In the genomic region with DNA sequence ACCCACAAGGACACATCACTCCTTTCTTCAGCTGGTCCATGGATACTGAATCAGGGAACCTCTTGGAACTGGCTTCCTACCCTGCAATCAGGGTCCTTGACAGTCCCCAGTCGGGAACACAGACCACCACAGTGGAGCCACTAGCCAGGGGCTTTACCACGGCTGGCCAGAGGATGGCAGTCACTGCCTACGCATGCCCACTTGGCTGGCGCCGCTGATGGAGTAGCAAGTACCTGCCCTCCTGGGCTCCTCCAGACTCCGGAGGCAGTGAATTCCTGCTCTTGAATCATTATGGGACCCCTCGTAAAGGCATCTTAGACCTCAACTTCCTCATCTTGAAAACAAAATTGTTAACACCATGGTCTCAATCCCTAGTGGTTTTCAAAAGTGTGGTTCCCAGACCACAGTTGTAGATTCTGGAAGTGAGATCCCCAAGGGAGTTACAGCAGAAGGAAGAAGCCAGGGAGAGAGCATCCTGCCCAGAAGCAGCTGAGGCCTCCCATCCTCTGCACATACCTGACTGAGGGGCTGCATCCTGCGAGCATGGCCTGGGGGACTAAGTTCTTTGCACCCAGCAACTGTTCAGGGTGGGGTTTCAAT, we compare ENCODE assay signal across 8 cellular contexts. TPM values are rescaled to one million over a fixed set of nuclear protein-coding genes. Genes with fewer than 3 reads are reported as not detected.
DNase-seq lines count a peak whose midpoint lies in the region; ATAC-seq and TF ChIP-seq lines count a peak whose summit lies in the region.

No MANE protein-coding gene starts in this region.

- peak overlapping the region; percentile 23; the same call in 1 of the 2 replicates for H3K27ac ChIP-seq in BLaER1
- H3K27ac ChIP-seq in HCT116 (ENCODE audit: low read depth, low read length) = no peak overlapping the region
- H3K27ac ChIP-seq in effector memory CD4-positive, alpha-beta T cell (ENCODE audit: insufficient read depth, low read length, poor library complexity, severe bottlenecking) = no peak overlapping the region

- H3K9ac ChIP-seq in BLaER1 (no peak overlapping the region), HCT116 (ENCODE audit: low read length) (peak overlapping the region; percentile 24; the same call in 1 of the 2 replicates)

- peak; percentile 97 for ATAC-seq in HCT116
- ATAC-seq in memory B cell (ENCODE audit: low read depth) = peak; percentile 56
- no peak for ATAC-seq in HG03108 (IDR thresholded peaks at IDR 0.05; ENCODE audit: unreplicated experiment)

- H2AFZ ChIP-seq in HCT116 (ENCODE audit: low read depth, low read length, poor library complexity, severe bottlenecking) = peak overlapping the region; percentile 91

- H3K9me3 ChIP-seq in BLaER1 (no peaks in the 10 kb centered on the region), HCT116 (ENCODE audit: control insufficient read depth in 1 of 2, insufficient read depth in 1 of 2, low read depth in 1 of 2, low read length in 2 of 2) (no peaks in the 10 kb centered on the region)
- no peaks in the 10 kb centered on the region for H3K9me3 ChIP-seq in effector memory CD4-positive, alpha-beta T cell (ENCODE audit: control insufficient read depth, low read length)

- H3K36me3 Mint-ChIP-seq in memory B cell = no peaks in the 10 kb centered on the region

- CTCF ChIA-PET in HCT116 (lab: Charles Lee) = interaction anchor here (0.7 to 3.4 kb wide), 9 partner anchors 9 to 442 kb away, joined by 3 to 28 read pairs (median 9); partner anchors contain the start of gene SKIC8

- no peaks in the 10 kb centered on the region for H3K9me3 Mint-ChIP-seq in memory B cell

- H3K4me1 Mint-ChIP-seq in memory B cell = no peaks in the 10 kb centered on the region

- TF ChIP-seq RAD21 in HCT116 (IDR thresholded peaks at IDR 0.05; ENCODE audit: low read depth) = peak; percentile 97

- H4K20me1 ChIP-seq in BLaER1 = no peaks in the 10 kb centered on the region
- no peaks in the 10 kb centered on the region for H4K20me1 ChIP-seq in HCT116 (ENCODE audit: insufficient read depth)

- DNase-seq in HCT116 (ENCODE audit: low read depth, low spot score) = peak; percentile 54
- DNase-seq in NCI-H460 (ENCODE audit: extremely low read depth, low read depth) = peak; percentile 50
- DNase-seq in activated CD4-positive, alpha-beta T cell treated with anti-CD3 and anti-CD28 coated beads, Interleukin-2, amount 50 U/mL, for 24 hours (ENCODE audit: low read depth in 1 of 2, low spot score in 1 of 2) = peak; percentile 10 to 27
- DNase-seq in effector memory CD4-positive, alpha-beta T cell = peak in 2 of 3 donors; percentile 5 to 9
- DNase-seq in memory B cell (ENCODE audit: low spot score in 2 of 2) = peak in 1 of 2 donors; percentile 9
- peak; percentile 21 for DNase-seq in stimulated activated naive CD4-positive, alpha-beta T cell treated with Interleukin-2 at 50 U/mL for 16 hours (lab: John Stamatoyannopoulos, UW)

- intact Hi-C loops in HCT116 (cut with micrococcal nuclease) = loop anchor here (1.0 to 5.0 kb wide), 5 partner anchors 107 to 442 kb away; no protein-coding TSS in a partner anchor

- no TSS peak for BruUV-seq in HCT116 (replicated peaks; lab: Mats Ljungman, UMichigan)

- peak; percentile 86 to 98 (median 96) for TF ChIP-seq CTCF in HCT116 (IDR thresholded peaks at IDR 0.05 in 2 of 3, conservative IDR thresholded peaks at IDR 0.05 in 1 of 3; ENCODE audit: borderline replicate concordance in 1 of 3, insufficient read depth in 1 of 3, low read depth in 2 of 3, low read length in 2 of 3)

- no peaks in the 10 kb centered on the region for H3K9me2 ChIP-seq in HCT116 (ENCODE audit: insufficient read depth)

- no peak overlapping the region for H3K4me3 Mint-ChIP-seq in memory B cell

- no peak overlapping the region for H3K27ac Mint-ChIP-seq in memory B cell

- H3K27me3 ChIP-seq in BLaER1 (no peaks in the 10 kb centered on the region), HCT116 (ENCODE audit: insufficient read depth, low read length) (no peaks in the 10 kb centered on the region)
- H3K27me3 ChIP-seq in effector memory CD4-positive, alpha-beta T cell (replicated peaks; ENCODE audit: control insufficient read depth, insufficient read depth, low read length, poor library complexity, severe bottlenecking) = no peaks in the 10 kb centered on the region

- TF ChIP-seq POLR2A in HCT116 (IDR thresholded peaks at IDR 0.05; ENCODE audit: borderline replicate concordance, extremely low read depth, insufficient read depth, insufficient read length) = no peak

- POLR2A ChIA-PET in HCT116 (lab: Charles Lee) = interaction anchor here (2.4 kb wide), 1 partner anchor 9 kb away, joined by 11 read pairs; the partner anchor contains the start of gene SKIC8

- RAD21 ChIA-PET in HCT116 (lab: Charles Lee; ENCODE audit: low non-redundant PET in 1 of 2, low total read pairs in 2 of 2, uncharacterized antibody in 2 of 2, unreplicated experiment in 2 of 2) = interaction anchor here (1.2 to 1.5 kb wide), 2 partner anchors 107 to 401 kb away, joined by 4 read pairs; no protein-coding TSS in a partner anchor

- H3K36me3 ChIP-seq in BLaER1 (no peaks in the 10 kb centered on the region), HCT116 (ENCODE audit: control insufficient read depth in 1 of 2, insufficient read depth in 2 of 2, low read length in 2 of 2) (no peaks in the 10 kb centered on the region)
- no peaks in the 10 kb centered on the region for H3K36me3 ChIP-seq in effector memory CD4-positive, alpha-beta T cell (ENCODE audit: control insufficient read depth, insufficient read depth, low read length)

- H3K4me2 ChIP-seq in BLaER1 (peak overlapping the region; percentile 65), HCT116 (ENCODE audit: low read length) (peak overlapping the region; percentile 65)

- H3K4me1 ChIP-seq in BLaER1 = peaks cover 32% of the 10 kb centered on the region
- peaks cover 4 to 16% of the 10 kb centered on the region in 2 experiments; a peak in 3 of 4 replicates for H3K4me1 ChIP-seq in HCT116 (ENCODE audit: control insufficient read depth in 1 of 2, insufficient read depth in 2 of 2, low read length in 2 of 2)
- no peaks in the 10 kb centered on the region for H3K4me1 ChIP-seq in effector memory CD4-positive, alpha-beta T cell (ENCODE audit: control insufficient read depth, insufficient read depth, low read length, poor library complexity, severe bottlenecking)

- no peaks in the 10 kb centered on the region for H3K79me2 ChIP-seq in HCT116 (ENCODE audit: insufficient read depth, low read length)

- H3K27me3 Mint-ChIP-seq in memory B cell = peaks cover 12% of the 10 kb centered on the region

- no peak overlapping the region for H3K4me3 ChIP-seq in BLaER1
- peak overlapping the region; percentile 20 to 43 for H3K4me3 ChIP-seq in HCT116 (replicated peaks in 1 of 2; ENCODE audit: low read depth in 1 of 2, low read length in 2 of 2)
- no peak overlapping the region for H3K4me3 ChIP-seq in effector memory CD4-positive, alpha-beta T cell (ENCODE audit: insufficient read depth, low read depth, low read length, poor library complexity, severe bottlenecking)

TF ChIP-seq in HCT116, 20 proteins besides CTCF, POLR2A, EP300 and RAD21:
- no peak for TF ChIP-seq JUND (IDR thresholded peaks at IDR 0.05)
- no peak for TF ChIP-seq EZH2 (IDR thresholded peaks at IDR 0.05)
- TF ChIP-seq POLR2AphosphoS5 (IDR thresholded peaks at IDR 0.05; ENCODE audit: low read depth, low read length) = 0 out of 2 replicates have a peak, but pooled peaks have one; percentile 13
- TF ChIP-seq SRF (IDR thresholded peaks at IDR 0.05; ENCODE audit: low read depth) = no peak
- no peak for TF ChIP-seq YY1 (IDR thresholded peaks at IDR 0.05; ENCODE audit: extremely low read depth, insufficient replicate concordance, low read depth, low read length)

RNA-seq across cellular contexts. Expression of gene SKIC8, which starts 9.1 kb away (rescaled TPM):
- total RNA-seq in HCT116 (2021; ENCODE audit: unreplicated experiment) = 57.1 TPM
- 55.3 and 73.1 TPM in 2 replicates for polyA plus RNA-seq in HCT116 (2012)
- 73.2 and 79.6 TPM in 2 replicates for total RNA-seq in NCI-H460 (2014; rRNA removed; shearing (Covaris generic))
- polyA plus RNA-seq in NCI-H460 (2014; cell fraction: nucleus; rRNA removed) = 130 and 187 TPM in 2 replicates

RNA-seq across cellular contexts. Expression of gene CRABP1, which starts 31.6 kb away (rescaled TPM):
- total RNA-seq in HCT116 (2021; ENCODE audit: unreplicated experiment) = 0.47 TPM
- not detected in 2 replicates for polyA plus RNA-seq in HCT116 (2012)
- total RNA-seq in NCI-H460 (2014; rRNA removed; shearing (Covaris generic)) = 0.25 TPM in 1 of 2 replicates, not detected in the other
- not detected in 2 replicates for polyA plus RNA-seq in NCI-H460 (2014; cell fraction: nucleus; rRNA removed)

RNA-seq across cellular contexts. Expression of gene DNAJA4, which starts 44.2 kb away (rescaled TPM):
- 66.6 TPM for total RNA-seq in HCT116 (2021; ENCODE audit: unreplicated experiment)
- polyA plus RNA-seq in HCT116 (2012) = 34.6 and 39.8 TPM in 2 replicates
- total RNA-seq in NCI-H460 (2014; rRNA removed; shearing (Covaris generic)) = 0.12 TPM in 1 of 2 replicates, not detected in the other
- polyA plus RNA-seq in NCI-H460 (2014; cell fraction: nucleus; rRNA removed) = 0.46 TPM in 1 of 2 replicates, not detected in the other

Comparison
In these comparisons a context has a peak if more than half of its experiments do, and no peak if none do; other contexts are left out.
1. H3K4me3 ChIP-seq: peak in HCT116 (2 of 2); none in BLaER1 (single experiment) and effector memory CD4-positive, alpha-beta T cell (single experiment).
2. RNA of gene DNAJA4, which starts 44.2 kb away (total RNA-seq): 66.6 TPM in HCT116 (single experiment); 0.12 TPM in NCI-H460; every median in the first group is over 10 times any median in the second.